Comparison of ENCODE assay signal across 9 cellular contexts in the genomic region with DNA sequence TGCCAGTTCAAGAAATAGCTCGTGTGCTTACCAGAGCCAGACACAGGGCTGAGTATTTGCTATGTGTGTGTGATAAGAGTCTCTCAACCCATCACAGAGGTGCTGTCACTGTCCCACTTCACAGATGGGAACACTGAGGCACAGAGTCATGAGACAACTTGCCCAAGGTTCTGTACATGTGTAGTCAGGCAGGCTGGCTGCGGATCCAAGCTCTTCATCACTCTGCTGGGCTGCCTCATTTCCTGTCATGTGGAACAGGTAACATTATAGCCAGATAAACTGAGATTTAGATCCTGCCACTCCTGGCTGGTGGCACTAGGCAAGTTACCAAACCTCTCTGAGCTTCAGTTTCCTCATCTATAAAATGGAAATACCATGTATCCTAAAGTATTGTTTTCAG.
DNase-seq lines count a peak whose midpoint lies in the region; ATAC-seq and TF ChIP-seq lines count a peak whose summit lies in the region.
"Had no signal": no experiment of that assay in that cellular context is flagged by ENCODE, and none has a peak within 500 bp of the region (broad histone marks: within the 10 kb centered on the region; RNA-seq: fewer than 3 reads in every experiment).

No MANE protein-coding gene starts in this region.

- 58 to 82% (median 67%) methylated on average over 2 of the region's 2 CpGs for WGBS in adipose tissue, 3 donors
- WGBS in thyroid gland, 2 donors: 63 to 83% methylated on average over 1 to 2 of the region's 2 CpGs

- H3K9me3 Mint-ChIP-seq in activated naive CD4-positive, alpha-beta T cell treated with anti-CD3 and anti-CD28 coated beads for 36 hours: no peaks in the 10 kb centered on the region
- H3K9me3 Mint-ChIP-seq in memory B cell: no peaks in the 10 kb centered on the region

- no peak overlapping the region for H3K4me3 ChIP-seq in thyroid gland (replicated peaks in 1 of 3)
- H3K4me3 ChIP-seq: esophagus squamous epithelium had no signal

- H3K4me1 ChIP-seq in thyroid gland: peaks cover 36 to 78% of the 10 kb centered on the region in 2 donors

- intact Hi-C loops in activated naive CD4-positive, alpha-beta T cell treated with anti-CD3 and anti-CD28 coated beads for 36 hours (cut with micrococcal nuclease): no loop called here
- intact Hi-C loops in thyroid gland (cut with DNase I): no loop called here

- no peaks in the 10 kb centered on the region for H3K36me3 ChIP-seq in thyroid gland
- H3K36me3 ChIP-seq: esophagus squamous epithelium had no signal

- H3K27me3 Mint-ChIP-seq in activated naive CD4-positive, alpha-beta T cell treated with anti-CD3 and anti-CD28 coated beads for 36 hours (ENCODE audit: low read depth): no peaks in the 10 kb centered on the region
- H3K27me3 Mint-ChIP-seq in memory B cell: no peaks in the 10 kb centered on the region

- DNase-seq in activated naive CD4-positive, alpha-beta T cell treated with anti-CD3 and anti-CD28 coated beads for 36 hours: peak; percentile 66
- no peak for DNase-seq in activated naive CD4-positive, alpha-beta T cell (lab: John Stamatoyannopoulos, UW)
- DNase-seq in memory B cell (ENCODE audit: low spot score in 2 of 2): no peak
- no peak for DNase-seq in thyroid gland
- DNase-seq in NAMALWA (ENCODE audit: low spot score): no peak
- DNase-seq in medulla oblongata (ENCODE audit: extremely low spot score): no peak
- DNase-seq: esophagus squamous epithelium had no signal

- no peaks in the 10 kb centered on the region for H3K27me3 ChIP-seq in thyroid gland
- H3K27me3 ChIP-seq: esophagus squamous epithelium had no signal

- TF ChIP-seq POLR2A in thyroid gland (IDR thresholded peaks at IDR 0.05): no peak

- H3K4me1 Mint-ChIP-seq in activated naive CD4-positive, alpha-beta T cell treated with anti-CD3 and anti-CD28 coated beads for 36 hours (ENCODE audit: low read depth): peaks cover 100% of the 10 kb centered on the region
- peaks cover 63% of the 10 kb centered on the region for H3K4me1 Mint-ChIP-seq in memory B cell

- H3K27ac ChIP-seq in adipose tissue (ENCODE audit: low read depth, low read length): peak overlapping the region; percentile 43
- peak overlapping the region; percentile 66 to 92 (median 67) for H3K27ac ChIP-seq in thyroid gland

- H3K27ac Mint-ChIP-seq in activated naive CD4-positive, alpha-beta T cell treated with anti-CD3 and anti-CD28 coated beads for 36 hours: peak overlapping the region; percentile 91
- peak overlapping the region; percentile 97 for H3K27ac Mint-ChIP-seq in memory B cell

- CTCF ChIA-PET in activated naive CD4-positive, alpha-beta T cell treated with anti-CD3 and anti-CD28 coated beads for 36 hours (lab: Charles Lee): interaction anchor here (0.6 to 2.4 kb wide), 17 partner anchors 8 to 168 kb away, joined by 3 to 10 read pairs (median 3); no protein-coding TSS in a partner anchor

- no peaks in the 10 kb centered on the region for H3K9me3 ChIP-seq in thyroid gland
- H3K9me3 ChIP-seq: esophagus squamous epithelium had no signal

- ATAC-seq in memory B cell (ENCODE audit: low read depth): no peak
- no peak for ATAC-seq in HG02840 (IDR thresholded peaks at IDR 0.05; ENCODE audit: low FRiP score, unreplicated experiment)

- no peak overlapping the region for H3K4me3 Mint-ChIP-seq in activated naive CD4-positive, alpha-beta T cell treated with anti-CD3 and anti-CD28 coated beads for 36 hours
- H3K4me3 Mint-ChIP-seq in memory B cell: no peak overlapping the region

- peaks cover 8% of the 10 kb centered on the region for H3K36me3 Mint-ChIP-seq in activated naive CD4-positive, alpha-beta T cell treated with anti-CD3 and anti-CD28 coated beads for 36 hours (ENCODE audit: low read depth)
- peaks cover 6% of the 10 kb centered on the region for H3K36me3 Mint-ChIP-seq in memory B cell

- no peak for TF ChIP-seq CTCF in thyroid gland (IDR thresholded peaks at IDR 0.05)
